Comparison of ENCODE assay signal across 1 cellular context in genomic region chr17:41390411-41390938, GRCh38.
TF ChIP-seq lines count a peak whose summit lies in the region.

No MANE protein-coding gene starts in this region.

TF ChIP-seq in IMR-90, 13 proteins besides CTCF, POLR2A, EP300 and RAD21:
- TF ChIP-seq BHLHE40 (IDR thresholded peaks at IDR 0.05; ENCODE audit: low read depth, low read length) (no peak), CHD1 (IDR thresholded peaks at IDR 0.05; ENCODE audit: low read depth, low read length) (no peak), SMC3 (IDR thresholded peaks at IDR 0.05; ENCODE audit: low read depth, low read length) (no peak), ELK1 (IDR thresholded peaks at IDR 0.05; ENCODE audit: borderline replicate concordance, low read depth, low read length) (no peak), FOS (IDR thresholded peaks at IDR 0.05; ENCODE audit: low read depth, low read length) (no peak), NFE2L2 (IDR thresholded peaks at IDR 0.05; ENCODE audit: low read depth, low read length) (no peak), RCOR1 (IDR thresholded peaks at IDR 0.05; ENCODE audit: insufficient replicate concordance, low read length) (no peak), CEBPB (IDR thresholded peaks at IDR 0.05; ENCODE audit: low read depth, low read length) (no peak), MXI1 (IDR thresholded peaks at IDR 0.05; ENCODE audit: borderline replicate concordance, low read depth, low read length) (no peak)
